In genomic region chr1:200741808-200742207, GRCh38 we compare ENCODE assay signal across 1 cellular context.
TF ChIP-seq lines count a peak whose summit lies in the region.

No MANE protein-coding gene starts in this region.

TF ChIP-seq in H1, 55 proteins besides CTCF, POLR2A, EP300 and RAD21:
- TF ChIP-seq FOSL1 (IDR thresholded peaks at IDR 0.05; ENCODE audit: insufficient read depth, low read depth, low read length) (no peak), RXRA (IDR thresholded peaks at IDR 0.05; ENCODE audit: insufficient read depth, low read depth, low read length) (no peak), TEAD4 (IDR thresholded peaks at IDR 0.05; ENCODE audit: low read depth, low read length) (no peak), MAX (IDR thresholded peaks at IDR 0.05) (no peak), EZH2 (IDR thresholded peaks at IDR 0.05; ENCODE audit: low read depth, low read length, severe bottlenecking) (no peak), CTBP2 (IDR thresholded peaks at IDR 0.05; ENCODE audit: borderline replicate concordance, insufficient read depth, insufficient read length, low read length) (no peak), GABPA (IDR thresholded peaks at IDR 0.05; ENCODE audit: borderline replicate concordance, insufficient read depth, low read length) (no peak), SIX5 (IDR thresholded peaks at IDR 0.05; ENCODE audit: low read depth, low read length) (no peak), NRF1 (IDR thresholded peaks at IDR 0.05; ENCODE audit: low read depth, low read length) (no peak), EGR1 (IDR thresholded peaks at IDR 0.05; ENCODE audit: borderline replicate concordance, low read depth, low read length) (no peak), SIN3A (conservative IDR thresholded peaks at IDR 0.05 in 1 of 2, IDR thresholded peaks at IDR 0.05 in 1 of 2; ENCODE audit: low read depth in 1 of 2, low read length in 2 of 2) (no peak), YY1 (IDR thresholded peaks at IDR 0.05; ENCODE audit: low read depth, low read length) (no peak), POU5F1 (IDR thresholded peaks at IDR 0.05; ENCODE audit: low read depth, low read length) (no peak), HDAC6 (IDR thresholded peaks at IDR 0.05; ENCODE audit: low read depth, low read length) (no peak), ZNF274 (IDR thresholded peaks at IDR 0.05; ENCODE audit: borderline replicate concordance, extremely low read depth, low read length) (no peak), KDM5A (IDR thresholded peaks at IDR 0.05; ENCODE audit: low read length) (no peak)
TF ChIP-seq in H1: peak in this region for 0.
